Comparison of ENCODE assay signal across 16 cellular contexts in genomic region chr2:124501575-124502152, GRCh38.
DNase-seq lines count a peak whose midpoint lies in the region; ATAC-seq, FAIRE-seq and TF ChIP-seq lines count a peak whose summit lies in the region.
"Had no signal": no experiment of that assay in that cellular context is flagged by ENCODE, and none has a peak within 500 bp of the region (broad histone marks: within the 10 kb centered on the region; RNA-seq: fewer than 3 reads in every experiment).

No MANE protein-coding gene starts in this region.

- FAIRE-seq in HepG2 (lab: Jason Lieb, UNC), result no peak
- FAIRE-seq: GM12878, GM18507 had no signal

- H3K4me3 ChIP-seq in HepG2 (replicated peaks in 1 of 3; ENCODE audit: insufficient read depth in 1 of 3, low read depth in 2 of 3, low read length in 3 of 3), result no peak overlapping the region
- no peak overlapping the region for H3K4me3 ChIP-seq in right lobe of liver
- no peak overlapping the region for H3K4me3 ChIP-seq in heart left ventricle
- H3K4me3 ChIP-seq in mesendoderm (ENCODE audit: low read length), result no peak overlapping the region
- H3K4me3 ChIP-seq in neural progenitor cell, result no peak overlapping the region
- H3K4me3 ChIP-seq: BLaER1 treated with 17β-estradiol and CSF1 and Interleukin-3, amounts not matched to agents 10 nM and 100 nM; GM12878; GM23248 had no signal

- H3K9me3 Mint-ChIP-seq in neural progenitor cell, result no peaks in the 10 kb centered on the region

- no peaks in the 10 kb centered on the region for H3K27me3 Mint-ChIP-seq in neural progenitor cell (ENCODE audit: insufficient read depth, low read depth)
- H3K27me3 Mint-ChIP-seq: CD4-positive, CD25-positive, alpha-beta regulatory T cell; IgD-negative memory B cell had no signal

- H3K18ac ChIP-seq in mesendoderm (ENCODE audit: low read length), result no peak overlapping the region

- H3K4me3 Mint-ChIP-seq in neural progenitor cell, result no peak overlapping the region
- H3K4me3 Mint-ChIP-seq: CD4-positive, CD25-positive, alpha-beta regulatory T cell; IgD-negative memory B cell had no signal

- no peaks in the 10 kb centered on the region for H3K36me3 Mint-ChIP-seq in neural progenitor cell
- H3K36me3 Mint-ChIP-seq: CD4-positive, CD25-positive, alpha-beta regulatory T cell had no signal

- H3K27me3 ChIP-seq in HepG2 (ENCODE audit: control insufficient read depth in 1 of 2, insufficient read depth in 2 of 2, low read length in 2 of 2), result no peaks in the 10 kb centered on the region
- H3K27me3 ChIP-seq in right lobe of liver, result no peaks in the 10 kb centered on the region
- H3K27me3 ChIP-seq in heart left ventricle, result no peaks in the 10 kb centered on the region
- no peaks in the 10 kb centered on the region for H3K27me3 ChIP-seq in mesendoderm (ENCODE audit: insufficient read depth, low read length, poor library complexity)
- H3K27me3 ChIP-seq in neural progenitor cell, result no peaks in the 10 kb centered on the region
- H3K27me3 ChIP-seq: BLaER1 treated with 17β-estradiol and CSF1 and Interleukin-3, amounts not matched to agents 10 nM and 100 nM had no signal

- H3K56ac ChIP-seq in mesendoderm (ENCODE audit: low read length), result no peak overlapping the region

- no peak overlapping the region for H4K5ac ChIP-seq in mesendoderm (ENCODE audit: low read length)

- no peak overlapping the region for H2BK15ac ChIP-seq in mesendoderm (replicated peaks; ENCODE audit: low read depth)

- H3K4me1 ChIP-seq in HepG2 (ENCODE audit: insufficient read depth, low read length) (no peaks in the 10 kb centered on the region), right lobe of liver (no peaks in the 10 kb centered on the region), heart left ventricle (peaks cover 0 to 7% (median 0%) of the 10 kb centered on the region in 12 donors), mesendoderm (ENCODE audit: control insufficient read depth, low read depth, low read length) (no peaks in the 10 kb centered on the region), neural progenitor cell (no peaks in the 10 kb centered on the region)

- no peak overlapping the region for H2AK5ac ChIP-seq in mesendoderm (ENCODE audit: low read length)

- H4K8ac ChIP-seq in mesendoderm (ENCODE audit: low read depth, low read length), result no peak overlapping the region

- no peak overlapping the region for H2BK5ac ChIP-seq in mesendoderm (ENCODE audit: low read length)

- TF ChIP-seq CTCF in HepG2 (CRISPR knock-in tag; IDR thresholded peaks at IDR 0.05) (no peak), right lobe of liver (IDR thresholded peaks at IDR 0.05) (no peak), heart left ventricle (IDR thresholded peaks at IDR 0.05) (no peak), neural progenitor cell (IDR thresholded peaks at IDR 0.05) (no peak)

- H3K27ac ChIP-seq in HepG2 (ENCODE audit: extremely low read length, insufficient read depth, low read length) (no peak overlapping the region), right lobe of liver (no peak overlapping the region), heart left ventricle (no peak overlapping the region), mesendoderm (ENCODE audit: low read depth, low read length) (no peak overlapping the region), neural progenitor cell (no peak overlapping the region)
- H3K27ac ChIP-seq: BLaER1 treated with 17β-estradiol and CSF1 and Interleukin-3, amounts not matched to agents 10 nM and 100 nM; GM23248 had no signal

- no peaks in the 10 kb centered on the region for H3F3A ChIP-seq in neural progenitor cell (ENCODE audit: low read depth)

- no peak overlapping the region for H3K9ac ChIP-seq in HepG2 (ENCODE audit: insufficient read depth, low read depth, low read length)
- no peak overlapping the region for H3K9ac ChIP-seq in mesendoderm (ENCODE audit: low read length)
- no peak overlapping the region for H3K9ac ChIP-seq in neural progenitor cell
- H3K9ac ChIP-seq: BLaER1 treated with 17β-estradiol and CSF1 and Interleukin-3, amounts not matched to agents 10 nM and 100 nM; GM23248 had no signal

- ATAC-seq in HepG2, result no peak
- ATAC-seq in right lobe of liver, result no peak
- peak in 3 of 4 donors; percentile 55 to 70 (median 69) for ATAC-seq in heart left ventricle
- ATAC-seq: GM12878 had no signal

- intact Hi-C loops in HepG2 (cut with micrococcal nuclease; ENCODE audit: unreplicated experiment), result no loop called here
- intact Hi-C loops in right lobe of liver (cut with DNase I), result no loop called here
- intact Hi-C loops in heart left ventricle (cut with DNase I), result no loop called here

- no peak overlapping the region for H3K23ac ChIP-seq in mesendoderm (ENCODE audit: low read length)

- no peaks in the 10 kb centered on the region for H3K79me1 ChIP-seq in mesendoderm (ENCODE audit: low read length)

- no peak overlapping the region for H2AFZ ChIP-seq in HepG2 (ENCODE audit: low read length)
- no peak overlapping the region for H2AFZ ChIP-seq in neural progenitor cell (replicated peaks)
- H2AFZ ChIP-seq: GM23248 had no signal

- no peak for TF ChIP-seq RAD21 in HepG2 (CRISPR knock-in tag; IDR thresholded peaks at IDR 0.05)

- no peaks in the 10 kb centered on the region for H3K79me2 ChIP-seq in HepG2 (ENCODE audit: insufficient read depth, low read length)
- H3K79me2 ChIP-seq in mesendoderm (ENCODE audit: control insufficient read depth, insufficient read depth, low read length), result no peaks in the 10 kb centered on the region
- no peaks in the 10 kb centered on the region for H3K79me2 ChIP-seq in neural progenitor cell (ENCODE audit: low read depth)

- no peaks in the 10 kb centered on the region for H3K9me3 ChIP-seq in HepG2 (ENCODE audit: low read length)
- no peaks in the 10 kb centered on the region for H3K9me3 ChIP-seq in right lobe of liver
- no peaks in the 10 kb centered on the region for H3K9me3 ChIP-seq in heart left ventricle
- H3K9me3 ChIP-seq in neural progenitor cell (ENCODE audit: low read depth), result no peaks in the 10 kb centered on the region
- H3K9me3 ChIP-seq: BLaER1 treated with 17β-estradiol and CSF1 and Interleukin-3, amounts not matched to agents 10 nM and 100 nM had no signal

- BruUV-seq in HepG2 (replicated peaks; lab: Mats Ljungman, UMichigan), result no TSS peak

- H3K27ac Mint-ChIP-seq in neural progenitor cell, result no peak overlapping the region
- H3K27ac Mint-ChIP-seq: CD4-positive, CD25-positive, alpha-beta regulatory T cell had no signal

- CTCF ChIA-PET in HepG2 (lab: Yijun Ruan, JAX; ENCODE audit: low intra/inter-chr PET ratio, low total read pairs), result no interaction called here

- POLR2A ChIA-PET in HepG2 (lab: Yijun Ruan, JAX), result no interaction called here

- no peak overlapping the region for H3K4me2 ChIP-seq in HepG2 (ENCODE audit: low read depth, low read length)
- no peak overlapping the region for H3K4me2 ChIP-seq in mesendoderm (ENCODE audit: low read length)
- H3K4me2 ChIP-seq in neural progenitor cell, result no peak overlapping the region

- WGBS in HepG2 (ENCODE audit: low lambda C conversion rate), result 35% methylated on average over 6 of the region's 6 CpGs
- WGBS in right lobe of liver (ENCODE audit: insufficient coverage, low coverage, low lambda C conversion rate, missing lambda C conversion rate), result 50% methylated on average over 6 of the region's 6 CpGs
- WGBS in heart left ventricle, 4 donors, result 39 to 53% (median 46%) methylated on average over 6 of the region's 6 CpGs
- no CpG with 5 or more reads among the region's 6 CpGs for WGBS in mesendoderm (ENCODE audit: extremely low coverage, insufficient coverage, low lambda C conversion rate)

- H3K36me3 ChIP-seq in HepG2 (replicated peaks in 1 of 2; ENCODE audit: control insufficient read depth in 1 of 2, insufficient read depth in 2 of 2, low read length in 2 of 2), result no peaks in the 10 kb centered on the region
- no peaks in the 10 kb centered on the region for H3K36me3 ChIP-seq in right lobe of liver
- H3K36me3 ChIP-seq in heart left ventricle, result no peaks in the 10 kb centered on the region
- H3K36me3 ChIP-seq in mesendoderm (ENCODE audit: control insufficient read depth, insufficient read depth, low read length), result no peaks in the 10 kb centered on the region
- no peaks in the 10 kb centered on the region for H3K36me3 ChIP-seq in neural progenitor cell
- H3K36me3 ChIP-seq: BLaER1 treated with 17β-estradiol and CSF1 and Interleukin-3, amounts not matched to agents 10 nM and 100 nM had no signal

- TF ChIP-seq EP300 in HepG2 (IDR thresholded peaks at IDR 0.05; ENCODE audit: low read depth in 2 of 2, low read length in 2 of 2) (no peak), HepG2 (CRISPR knock-in tag; IDR thresholded peaks at IDR 0.05; ENCODE audit: borderline replicate concordance) (no peak)

- in situ Hi-C loops in HepG2 (cut with HindIII; ENCODE audit: extremely low pct_ligation_motif_present, low pct_unique_long_range_greater_than_20kb), result no loop called here

- H3K4me1 Mint-ChIP-seq in neural progenitor cell, result peaks cover 4% of the 10 kb centered on the region
- H3K4me1 Mint-ChIP-seq: CD4-positive, CD25-positive, alpha-beta regulatory T cell; IgD-negative memory B cell had no signal

- H2BK120ac ChIP-seq in mesendoderm (ENCODE audit: low read depth, low read length), result no peak overlapping the region

- H4K20me1 ChIP-seq in HepG2 (ENCODE audit: insufficient read depth, low read length) (no peaks in the 10 kb centered on the region), neural progenitor cell (ENCODE audit: low read depth) (no peaks in the 10 kb centered on the region)
- H4K20me1 ChIP-seq: BLaER1 treated with 17β-estradiol and CSF1 and Interleukin-3, amounts not matched to agents 10 nM and 100 nM had no signal

- TF ChIP-seq POLR2A in HepG2 (IDR thresholded peaks at IDR 0.05; ENCODE audit: insufficient read depth in 1 of 2, low read depth in 2 of 2, low read length in 2 of 2), result no peak
- no peak for TF ChIP-seq POLR2A in right lobe of liver (IDR thresholded peaks at IDR 0.05)
- no peak for TF ChIP-seq POLR2A in heart left ventricle (IDR thresholded peaks at IDR 0.05)

- DNase-seq in HepG2 (ENCODE audit: low spot score) (no peak), right lobe of liver (no peak), heart left ventricle (no peak), mesendoderm (peak; percentile 53), neural progenitor cell (ENCODE audit: low spot score) (no peak), NCI-H2029 (lab: John Stamatoyannopoulos, UW) (no peak), HT-29 (ENCODE audit: low spot score) (no peak)
- DNase-seq: ACHN; CD4-positive, CD25-positive, alpha-beta regulatory T cell; DMS 273 treated with DMSO at 0.1 percent for 48 hours; GM23248; H7 had no signal

- H3K4ac ChIP-seq in mesendoderm (ENCODE audit: low read depth, low read length), result no peak overlapping the region

TF ChIP-seq in HepG2, 621 proteins besides CTCF, POLR2A, EP300 and RAD21 (continues in another document):
- TF ChIP-seq ZNF121 (CRISPR knock-in tag; IDR thresholded peaks at IDR 0.05) (no peak), ZSCAN29 (CRISPR knock-in tag; conservative IDR thresholded peaks at IDR 0.05) (no peak), ZNF724P (CRISPR knock-in tag; IDR thresholded peaks at IDR 0.05; ENCODE audit: borderline replicate concordance) (no peak), SNAPC2 (CRISPR knock-in tag; IDR thresholded peaks at IDR 0.05) (no peak), SRF (IDR thresholded peaks at IDR 0.05; ENCODE audit: low read depth, low read length) (no peak), CREB1 (IDR thresholded peaks at IDR 0.05) (0 out of 2 replicates have a peak, but pooled peaks have one; percentile 18), CREB1 (CRISPR knock-in tag; IDR thresholded peaks at IDR 0.05) (no peak)

Comparison
In these comparisons a context has a peak if more than half of its experiments do, and no peak if none do; other contexts are left out.
1. ATAC-seq: peak in heart left ventricle (3 of 4); none in HepG2 (single experiment) and right lobe of liver (0 of 4).